8 cellular contexts compared by ENCODE assay signal in the genomic region with DNA sequence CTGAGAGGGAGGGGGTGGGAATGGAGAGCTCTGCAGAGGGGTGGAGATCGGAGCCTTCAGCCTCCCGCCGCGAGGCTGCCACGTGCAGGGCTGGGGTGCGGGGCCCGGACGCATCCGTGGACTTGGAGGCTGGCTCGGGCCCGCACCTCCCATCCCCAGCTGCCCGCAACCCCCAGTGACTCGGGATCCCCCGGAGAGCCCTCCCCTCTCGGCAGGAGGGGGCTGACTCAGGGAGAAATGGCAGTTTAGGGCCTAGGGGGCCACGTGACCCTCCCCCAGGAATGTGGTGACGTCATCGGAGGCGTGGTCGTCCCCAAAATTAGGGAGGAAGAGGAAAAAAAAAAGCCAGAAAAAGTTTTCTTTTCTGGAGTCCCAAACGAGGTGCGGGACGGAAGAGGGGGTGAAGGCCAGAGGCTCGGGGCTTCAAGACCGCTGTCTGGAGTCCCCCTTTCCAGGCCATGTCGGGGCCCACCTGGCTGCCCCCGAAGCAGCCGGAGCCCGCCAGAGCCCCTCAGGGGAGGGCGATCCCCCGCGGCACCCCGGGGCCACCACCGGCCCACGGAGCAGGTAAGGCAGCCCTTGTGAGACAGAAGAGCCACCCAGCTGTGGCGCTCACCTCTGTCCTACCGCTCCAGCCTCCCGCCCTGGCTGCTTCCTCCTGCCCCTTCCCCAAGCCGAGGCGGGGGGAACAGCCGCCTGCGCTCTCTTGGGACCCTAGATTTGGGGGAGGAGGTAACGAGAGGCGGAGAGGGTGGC. TPM values are rescaled to one million over a fixed set of nuclear protein-coding genes. Genes with fewer than 3 reads are reported as not detected.
A peak's percentile ranks its signal among the peaks of the same experiment; 100 is the strongest.
DNase-seq lines count a peak whose midpoint lies in the region; ATAC-seq, FAIRE-seq and TF ChIP-seq lines count a peak whose summit lies in the region.

TRIP6 (plus strand) TSS at position 348 of the 756 bp plus-strand sequence; CDS start at position 459, 111 bp downstream.

- H3K4me1 Mint-ChIP-seq in Caco-2 (ENCODE audit: low read depth, unreplicated experiment) (peaks cover 7% of the 10 kb centered on the region), astrocyte (ENCODE audit: low read depth, unreplicated experiment) (peaks cover 7% of the 10 kb centered on the region), progenitor cell of endocrine pancreas (ENCODE audit: low read depth) (peaks cover 7% of the 10 kb centered on the region)

- H3K4me3 Mint-ChIP-seq in Caco-2 (ENCODE audit: unreplicated experiment) (peak within 1 kb of the TSS; percentile 75), astrocyte (ENCODE audit: unreplicated experiment) (peak within 1 kb of the TSS; percentile 95), progenitor cell of endocrine pancreas (ENCODE audit: low read depth) (peak within 1 kb of the TSS; percentile 93)

- H3K4me2 ChIP-seq in SK-N-SH (peak within 1 kb of the TSS; percentile 25; the same call in 1 of the 2 replicates), astrocyte (ENCODE audit: low read length) (peak within 1 kb of the TSS; percentile 97)

- no peaks in the 10 kb centered on the region for H3K27me3 ChIP-seq in Caco-2 (replicated peaks; ENCODE audit: control insufficient read depth, insufficient read depth, low read length)
- no peaks in the 10 kb centered on the region for H3K27me3 ChIP-seq in SK-N-SH (ENCODE audit: insufficient read depth)
- H3K27me3 ChIP-seq in astrocyte (ENCODE audit: insufficient read depth, low read length), result no peaks in the 10 kb centered on the region
- no peaks in the 10 kb centered on the region for H3K27me3 ChIP-seq in right atrium auricular region

- H3K36me3 Mint-ChIP-seq in Caco-2 (ENCODE audit: insufficient read depth, unreplicated experiment), result peaks cover 68% of the 10 kb centered on the region
- peaks cover 16% of the 10 kb centered on the region for H3K36me3 Mint-ChIP-seq in astrocyte (ENCODE audit: low read depth, unreplicated experiment)
- H3K36me3 Mint-ChIP-seq in progenitor cell of endocrine pancreas (ENCODE audit: insufficient read depth), result peaks cover 11% of the 10 kb centered on the region

- no peaks in the 10 kb centered on the region for H3K9me3 ChIP-seq in Caco-2
- H3K9me3 ChIP-seq in SK-N-SH, result no peaks in the 10 kb centered on the region
- no peaks in the 10 kb centered on the region for H3K9me3 ChIP-seq in astrocyte (ENCODE audit: insufficient read depth, low read depth, low read length)
- H3K9me3 ChIP-seq in right atrium auricular region, result no peaks in the 10 kb centered on the region

- H3K9ac ChIP-seq in SK-N-SH (peak within 1 kb of the TSS; percentile 31; the same call in 1 of the 2 replicates), astrocyte (ENCODE audit: low read length) (peak within 1 kb of the TSS; percentile 98)

- intact Hi-C loops in Caco-2 (cut with micrococcal nuclease; ENCODE audit: unreplicated experiment), result no loop called here

- no peaks in the 10 kb centered on the region for H3K79me2 ChIP-seq in SK-N-SH (ENCODE audit: insufficient read depth)
- H3K79me2 ChIP-seq in astrocyte (ENCODE audit: insufficient read depth, low read length), result peaks cover 53% of the 10 kb centered on the region

- H3K36me3 ChIP-seq in Caco-2 (ENCODE audit: control insufficient read depth, insufficient read depth, low read length) (no peaks in the 10 kb centered on the region), SK-N-SH (replicated peaks in 1 of 2; ENCODE audit: control insufficient read depth in 1 of 2, insufficient read depth in 2 of 2, low read length in 1 of 2) (peaks cover 8 to 10% of the 10 kb centered on the region in 2 experiments), astrocyte (ENCODE audit: insufficient read depth, low read length) (peaks cover 13% of the 10 kb centered on the region), right atrium auricular region (peaks cover 19% of the 10 kb centered on the region)

- DNase-seq in Caco-2 (peak; percentile 87 to 88), SK-N-SH (peak; percentile 59), astrocyte (ENCODE audit: low read depth) (peak; percentile 87), right atrium auricular region (ENCODE audit: low spot score) (peak; percentile 91), progenitor cell of endocrine pancreas (ENCODE audit: low spot score, unreplicated experiment) (peak; percentile 66), NCI-H2081 (lab: John Stamatoyannopoulos, UW) (no peak), NCI-H2196 treated with DMSO at 0.1 percent for 48 hours (lab: John Stamatoyannopoulos, UW; ENCODE audit: unreplicated experiment) (no peak)

- TF ChIP-seq CTCF in Caco-2 (IDR thresholded peaks at IDR 0.05; ENCODE audit: insufficient read depth in 1 of 2, low read depth in 1 of 2, low read length in 1 of 2, severe bottlenecking in 1 of 2, unreplicated experiment in 1 of 2), result no peak
- no peak for TF ChIP-seq CTCF in SK-N-SH (IDR thresholded peaks at IDR 0.05)
- no peak for TF ChIP-seq CTCF in astrocyte (IDR thresholded peaks at IDR 0.05; ENCODE audit: insufficient read depth, low read depth, low read length)
- TF ChIP-seq CTCF in right atrium auricular region (IDR thresholded peaks at IDR 0.05), result no peak
- TF ChIP-seq CTCF in progenitor cell of endocrine pancreas (IDR thresholded peaks at IDR 0.05; ENCODE audit: unreplicated experiment), result no peak

- TF ChIP-seq RAD21 in SK-N-SH (IDR thresholded peaks at IDR 0.05; ENCODE audit: low read length), result no peak

- BruUV-seq in Caco-2 (replicated peaks; lab: Mats Ljungman, UMichigan), result TSS peak; percentile 77

- H3K27me3 Mint-ChIP-seq in Caco-2 (ENCODE audit: insufficient read depth, unreplicated experiment) (no peaks in the 10 kb centered on the region), astrocyte (ENCODE audit: low read depth, unreplicated experiment) (no peaks in the 10 kb centered on the region), progenitor cell of endocrine pancreas (no peaks in the 10 kb centered on the region)

- CTCF ChIA-PET in Caco-2 (lab: Charles Lee) (no interaction called here), SK-N-SH (lab: Yijun Ruan, JAX) (interaction anchor here (1.1 kb wide), 1 partner anchor 15 kb away, joined by 9 read pairs; the partner anchor contains the start of gene SLC12A9)

- peak; percentile 49 for ATAC-seq in HG02642 (IDR thresholded peaks at IDR 0.05; ENCODE audit: poor library complexity, unreplicated experiment)

- peaks cover 24% of the 10 kb centered on the region for H3F3A ChIP-seq in SK-N-SH (replicated peaks; ENCODE audit: insufficient read depth)

- H4K20me1 ChIP-seq in SK-N-SH (ENCODE audit: insufficient read depth) (no peaks in the 10 kb centered on the region), astrocyte (ENCODE audit: insufficient read depth, low read length) (peaks cover 9% of the 10 kb centered on the region)

- POLR2A ChIA-PET in Caco-2 (lab: Charles Lee) (interaction anchor here (0.6 to 0.7 kb wide), 2 partner anchors 284 to 464 kb away, joined by 3 read pairs; no protein-coding TSS in a partner anchor), SK-N-SH (lab: Yijun Ruan, JAX) (no interaction called here)

- 75% methylated on average over 35 of the region's 44 CpGs for WGBS in SK-N-SH (ENCODE audit: low lambda C conversion rate)

- H3K27ac ChIP-seq in SK-N-SH (ENCODE audit: low read depth in 2 of 2, low read length in 1 of 2) (peak within 1 kb of the TSS in 1 of 2 experiments; percentile 43; a peak in 1 of 4 replicates), astrocyte (ENCODE audit: low read depth, low read length) (peak within 1 kb of the TSS; percentile 95), right atrium auricular region (peak within 1 kb of the TSS; percentile 94 to 98)

- no peaks in the 10 kb centered on the region for H3K9me2 ChIP-seq in SK-N-SH

- no peak for TF ChIP-seq EP300 in SK-N-SH (IDR thresholded peaks at IDR 0.05; ENCODE audit: borderline replicate concordance in 1 of 2, low read depth in 1 of 2, low read length in 1 of 2)

- H3K4me3 ChIP-seq in Caco-2 (ENCODE audit: low read depth, low read length), result peak within 1 kb of the TSS; percentile 45
- H3K4me3 ChIP-seq in SK-N-SH (ENCODE audit: low read depth in 2 of 2, low read length in 1 of 2), result no peak within 1 kb of the TSS
- H3K4me3 ChIP-seq in astrocyte (ENCODE audit: insufficient read depth, low read depth, low read length), result peak within 1 kb of the TSS; percentile 85
- peak within 1 kb of the TSS; percentile 67 to 94 for H3K4me3 ChIP-seq in right atrium auricular region

- H2AFZ ChIP-seq in SK-N-SH (ENCODE audit: low read depth) (peak within 1 kb of the TSS; percentile 0; the same call in 1 of the 2 replicates), astrocyte (ENCODE audit: low read depth, low read length) (no peak within 1 kb of the TSS)

- H3K4me1 ChIP-seq in Caco-2 (peaks cover 17% of the 10 kb centered on the region), SK-N-SH (ENCODE audit: control insufficient read depth in 1 of 2, insufficient read depth in 2 of 2, low read depth in 1 of 2, low read length in 1 of 2) (peaks cover 2 to 19% of the 10 kb centered on the region in 2 experiments; a peak in 3 of 4 replicates), astrocyte (ENCODE audit: insufficient read depth, low read length) (peaks cover 36% of the 10 kb centered on the region), right atrium auricular region (peaks cover 0 to 44% of the 10 kb centered on the region in 2 donors)

- H3K27ac Mint-ChIP-seq in Caco-2 (ENCODE audit: unreplicated experiment) (peak within 1 kb of the TSS; percentile 88), astrocyte (ENCODE audit: unreplicated experiment) (peak within 1 kb of the TSS; percentile 97), progenitor cell of endocrine pancreas (peak within 1 kb of the TSS; percentile 99)

- FAIRE-seq in astrocyte (lab: Jason Lieb, UNC), result no peak

- H3K9me3 Mint-ChIP-seq in Caco-2 (ENCODE audit: unreplicated experiment) (no peaks in the 10 kb centered on the region), astrocyte (ENCODE audit: unreplicated experiment) (no peaks in the 10 kb centered on the region), progenitor cell of endocrine pancreas (ENCODE audit: low read depth) (no peaks in the 10 kb centered on the region)

TF ChIP-seq in SK-N-SH, 30 proteins besides CTCF, POLR2A, EP300 and RAD21 (continues in another document):
- TF ChIP-seq, protein P1, sequence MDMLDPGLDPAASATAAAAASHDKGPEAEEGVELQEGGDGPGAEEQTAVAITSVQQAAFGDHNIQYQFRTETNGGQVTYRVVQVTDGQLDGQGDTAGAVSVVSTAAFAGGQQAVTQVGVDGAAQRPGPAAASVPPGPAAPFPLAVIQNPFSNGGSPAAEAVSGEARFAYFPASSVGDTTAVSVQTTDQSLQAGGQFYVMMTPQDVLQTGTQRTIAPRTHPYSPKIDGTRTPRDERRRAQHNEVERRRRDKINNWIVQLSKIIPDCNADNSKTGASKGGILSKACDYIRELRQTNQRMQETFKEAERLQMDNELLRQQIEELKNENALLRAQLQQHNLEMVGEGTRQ (IDR thresholded peaks at IDR 0.05; ENCODE audit: borderline replicate concordance, low read depth, low read length), result peak; percentile 46; the same call in 1 of the 2 replicates
- TF ChIP-seq SIN3A (IDR thresholded peaks at IDR 0.05; ENCODE audit: borderline replicate concordance, low read depth, low read length) (no peak; the same call in 1 of the 2 replicates), FOXJ3 (CRISPR knock-in tag; IDR thresholded peaks at IDR 0.05) (no peak)

RNA-seq across cellular contexts. Expression of gene TRIP6, which starts in this region (rescaled TPM):
- total RNA-seq in Caco-2 (2022) (66.6 and 75.5 TPM in 2 replicates), astrocyte (86.9 and 99.9 TPM in 2 replicates), right atrium auricular region (10 to 100 TPM; 41.6 to 64.4 TPM), progenitor cell of endocrine pancreas (76.9 and 87.0 TPM in 2 replicates)
- 6.4 and 6.5 TPM in 2 replicates for polyA plus RNA-seq in SK-N-SH (2012; rRNA removed)
- polyA plus RNA-seq in SK-N-SH (2012; cell fraction: cytosol; rRNA removed), result 3.4 and 6.2 TPM in 2 replicates
- polyA plus RNA-seq in SK-N-SH (2012; cell fraction: nucleus; rRNA removed), result 19.7 and 20.9 TPM in 2 replicates

Comparison
In these comparisons a context has a peak if more than half of its experiments do, and no peak if none do; other contexts are left out.
1. DNase-seq: peak in Caco-2 (2 of 2), SK-N-SH (single experiment), astrocyte (single experiment), right atrium auricular region (single experiment) and progenitor cell of endocrine pancreas (single experiment); none in NCI-H2081 (0 of 2) and NCI-H2196 treated with DMSO at 0.1 percent for 48 hours (single experiment).
2. H3K4me3 ChIP-seq: peak in Caco-2 (single experiment), astrocyte (single experiment) and right atrium auricular region (2 of 2); none in SK-N-SH (0 of 2).
3. Peak in every context shown above with its lines, with median percentiles within 50 percentile points of each other: H3K27ac Mint-ChIP-seq and H3K4me3 Mint-ChIP-seq.